In genomic region chr5:5658226-5658625, GRCh38 we compare ENCODE assay signal across 12 cellular contexts.
DNase-seq lines count a peak whose midpoint lies in the region; ATAC-seq and TF ChIP-seq lines count a peak whose summit lies in the region.
"Had no signal": no experiment of that assay in that cellular context is flagged by ENCODE, and none has a peak within 500 bp of the region (broad histone marks: within the 10 kb centered on the region; RNA-seq: fewer than 3 reads in every experiment).

No MANE protein-coding gene starts in this region.

- ATAC-seq in HG03280 (IDR thresholded peaks at IDR 0.05; ENCODE audit: unreplicated experiment): peak; percentile 82

- H3K27ac Mint-ChIP-seq in mesothelial cell of epicardium: no peak overlapping the region
- H3K27ac Mint-ChIP-seq: activated T-helper 2 cell treated with anti-CD3 and anti-CD28 coated beads, Interferon-gamma antibody, Interleukin-2, Interleukin-4, amounts not matched to agents 10 μg/mL and 5 μg/mL and 100 μg/mL, durations not matched to agents 14 hours and 24 hours and 36 hours; nephron had no signal

- H3K4me1 Mint-ChIP-seq in mesothelial cell of epicardium: peaks cover 13% of the 10 kb centered on the region

- DNase-seq in ELR (ENCODE audit: low read depth): peak; percentile 1
- DNase-seq in dedifferentiated amniotic fluid mesenchymal stem cell (ENCODE audit: extremely low spot score): peak; percentile 42
- DNase-seq in myocyte (ENCODE audit: low read depth): peak; percentile 1
- DNase-seq in stimulated activated CD4-positive, alpha-beta T cell treated with anti-CD3 and anti-CD28 coated beads, Interleukin-15, amount 100 ng/mL, for 24 hours: no peak
- no peak for DNase-seq in DMS79 treated with DMSO at 0.1 percent for 48 hours (lab: John Stamatoyannopoulos, UW)
- DNase-seq in mesothelial cell of epicardium (ENCODE audit: low spot score in 2 of 2, unreplicated experiment in 2 of 2): no peak
- no peak for DNase-seq in activated CD8-positive, alpha-beta memory T cell treated with anti-CD3 and anti-CD28 coated beads, Interleukin-2, amount 50 U/mL, for 4 hours
- DNase-seq: NCI-H1930, T-helper 2 cell had no signal

- no peak overlapping the region for H3K4me3 Mint-ChIP-seq in mesothelial cell of epicardium
- H3K4me3 Mint-ChIP-seq: nephron had no signal

- peaks cover 3% of the 10 kb centered on the region for H3K9me3 Mint-ChIP-seq in mesothelial cell of epicardium
- H3K9me3 Mint-ChIP-seq: activated T-helper 2 cell treated with anti-CD3 and anti-CD28 coated beads, Interferon-gamma antibody, Interleukin-2, Interleukin-4, amounts not matched to agents 10 μg/mL and 5 μg/mL and 100 μg/mL, durations not matched to agents 14 hours and 24 hours and 36 hours; nephron had no signal

- TF ChIP-seq CTCF in mesothelial cell of epicardium (IDR thresholded peaks at IDR 0.05; ENCODE audit: unreplicated experiment): no peak

- peaks cover 9% of the 10 kb centered on the region for H3K27me3 Mint-ChIP-seq in mesothelial cell of epicardium (ENCODE audit: low read depth)

- H3K36me3 Mint-ChIP-seq in mesothelial cell of epicardium: no peaks in the 10 kb centered on the region

Comparison
In these comparisons a context has a peak if more than half of its experiments do, and no peak if none do; other contexts are left out.
1. DNase-seq: peak in ELR (single experiment), dedifferentiated amniotic fluid mesenchymal stem cell (single experiment) and myocyte (single experiment); none in stimulated activated CD4-positive, alpha-beta T cell treated with anti-CD3 and anti-CD28 coated beads, Interleukin-15, amount 100 ng/mL, for 24 hours (single experiment), DMS79 treated with DMSO at 0.1 percent for 48 hours (single experiment), mesothelial cell of epicardium (0 of 2) and activated CD8-positive, alpha-beta memory T cell treated with anti-CD3 and anti-CD28 coated beads, Interleukin-2, amount 50 U/mL, for 4 hours (single experiment).